21 cellular contexts compared by ENCODE assay signal in the genomic region with DNA sequence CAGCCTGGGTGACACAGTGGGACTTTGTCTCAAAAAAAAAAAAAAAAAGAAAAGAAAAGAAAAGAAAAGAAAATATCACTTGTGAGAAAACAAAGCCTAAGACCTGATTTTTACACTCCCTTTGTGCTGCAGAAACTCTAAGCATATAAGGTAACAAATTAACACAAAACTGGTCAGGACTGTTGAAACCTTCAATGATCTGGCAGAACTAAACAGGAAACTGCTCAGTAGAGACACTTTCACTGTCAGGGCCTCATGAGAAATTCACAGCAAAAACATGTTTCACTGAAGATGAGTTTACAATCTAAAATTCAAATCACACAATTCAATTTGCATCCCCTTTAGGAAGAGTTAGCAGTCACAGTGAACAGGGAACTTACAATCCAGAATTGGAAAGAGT.
"Had no signal": no experiment of that assay in that cellular context is flagged by ENCODE, and none has a peak within 500 bp of the region (broad histone marks: within the 10 kb centered on the region; RNA-seq: fewer than 3 reads in every experiment).

No MANE protein-coding gene starts in this region.

- DNase-seq: KBM-7, MG63, NCI-H1092 treated with DMSO at 0.1 percent for 48 hours, NCI-H1436, NCI-H187, NCI-H2029, NCI-H2081 treated with DMSO at 0.1 percent for 48 hours, NCI-H2171, NCI-H226, NCI-H446, NCI-H510A, NCI-H524 treated with DMSO at 0.1 percent for 48 hours, NCI-H69, NCI-H774, PC-3, SHP77 treated with DMSO at 0.1 percent for 48 hours, SJCRH30, T-helper 1 cell had no signal

- H3K27ac ChIP-seq: RWPE1, SJCRH30 had no signal

- ATAC-seq: Panc1, PC-3, SK-N-SH treated with all-trans-retinoic acid at 6 μM for 48 hours had no signal

- H3K36me3 ChIP-seq: MG63, SJCRH30 had no signal

- H3K4me1 ChIP-seq: SJCRH30 had no signal

- H3K4me3 ChIP-seq: MG63, SJCRH30 had no signal

- H3K9me3 ChIP-seq: MG63, SJCRH30 had no signal
